ENCODE assay signal across 1 cellular context in genomic region chr2:120499784-120500495, GRCh38.
TF ChIP-seq lines count a peak whose summit lies in the region.

No MANE protein-coding gene starts in this region.

TF ChIP-seq in HepG2, 621 proteins besides CTCF, POLR2A, EP300 and RAD21 (continues in another document):
- TF ChIP-seq NR2F6 (IDR thresholded peaks at IDR 0.05) (no peak), NR2F6 (CRISPR knock-in tag; IDR thresholded peaks at IDR 0.05) (peak; percentile 57; the same call in 1 of the 2 replicates), NR2F1 (CRISPR knock-in tag; IDR thresholded peaks at IDR 0.05) (peak in 1 of 2 experiments; percentile 52; a peak in 1 of 4 replicates), ZNF274 (CRISPR knock-in tag; IDR thresholded peaks at IDR 0.05) (no peak), ZBTB39 (CRISPR knock-in tag; IDR thresholded peaks at IDR 0.05) (no peak), MED1 (CRISPR knock-in tag; IDR thresholded peaks at IDR 0.05) (peak; percentile 56), TBX3 (IDR thresholded peaks at IDR 0.05; ENCODE audit: borderline replicate concordance) (no peak), ZNF878 (CRISPR knock-in tag; IDR thresholded peaks at IDR 0.05) (0 out of 2 replicates have a peak, but pooled peaks have one; percentile 35), ADNP (CRISPR knock-in tag; IDR thresholded peaks at IDR 0.05) (no peak), KLF9 (CRISPR knock-in tag; IDR thresholded peaks at IDR 0.05; ENCODE audit: low read depth) (no peak), MAZ (IDR thresholded peaks at IDR 0.05; ENCODE audit: borderline replicate concordance, low read depth, low read length) (no peak), MAZ (CRISPR knock-in tag; IDR thresholded peaks at IDR 0.05; ENCODE audit: low read depth) (no peak), PHB2 (IDR thresholded peaks at IDR 0.05; ENCODE audit: partially characterized antibody) (no peak), MEF2D (CRISPR knock-in tag; IDR thresholded peaks at IDR 0.05) (0 out of 2 replicates have a peak, but pooled peaks have one; percentile 53), NKX3-1 (CRISPR knock-in tag; IDR thresholded peaks at IDR 0.05) (no peak), HNF4A (CRISPR knock-in tag; IDR thresholded peaks at IDR 0.05) (peak; percentile 26; the same call in 1 of the 2 replicates), ZNF670 (CRISPR knock-in tag; IDR thresholded peaks at IDR 0.05; ENCODE audit: borderline replicate concordance) (no peak), NCOA2 (CRISPR knock-in tag; IDR thresholded peaks at IDR 0.05) (no peak), MYC (CRISPR knock-in tag; IDR thresholded peaks at IDR 0.05; ENCODE audit: borderline replicate concordance) (peak; percentile 41; the same call in 1 of the 2 replicates), ZNF225 (CRISPR knock-in tag; IDR thresholded peaks at IDR 0.05) (no peak), ELF4 (CRISPR knock-in tag; IDR thresholded peaks at IDR 0.05; ENCODE audit: borderline replicate concordance) (no peak), RNF2 (conservative IDR thresholded peaks at IDR 0.05; ENCODE audit: low read depth) (peak; percentile 53; the same call in 1 of the 2 replicates), HMG20A (CRISPR knock-in tag; IDR thresholded peaks at IDR 0.05; ENCODE audit: borderline replicate concordance) (peak; percentile 71; the same call in 1 of the 2 replicates), CBFB (CRISPR knock-in tag; IDR thresholded peaks at IDR 0.05) (0 out of 2 replicates have a peak, but pooled peaks have one; percentile 12), JUNB (CRISPR knock-in tag; IDR thresholded peaks at IDR 0.05; ENCODE audit: borderline replicate concordance) (no peak), HOXA3 (CRISPR knock-in tag; IDR thresholded peaks at IDR 0.05) (peak; percentile 47), SMAD9 (CRISPR knock-in tag; IDR thresholded peaks at IDR 0.05) (no peak), ZBTB21 (CRISPR knock-in tag; IDR thresholded peaks at IDR 0.05) (peak; percentile 89), GFI1 (CRISPR knock-in tag; IDR thresholded peaks at IDR 0.05; ENCODE audit: borderline replicate concordance) (no peak), ZNF687 (CRISPR knock-in tag; IDR thresholded peaks at IDR 0.05) (peak; percentile 66), FOSL2 (CRISPR knock-in tag; IDR thresholded peaks at IDR 0.05) (peak; percentile 95), PPARG (CRISPR knock-in tag; conservative IDR thresholded peaks at IDR 0.05) (no peak), ZNF253 (CRISPR knock-in tag; IDR thresholded peaks at IDR 0.05; ENCODE audit: borderline replicate concordance) (peak; percentile 25; the same call in 1 of the 2 replicates), DPF2 (CRISPR knock-in tag; IDR thresholded peaks at IDR 0.05; ENCODE audit: borderline replicate concordance, low read depth) (no peak), SAP130 (CRISPR knock-in tag; IDR thresholded peaks at IDR 0.05; ENCODE audit: low read depth) (peak; percentile 65), ZNF235 (CRISPR knock-in tag; IDR thresholded peaks at IDR 0.05; ENCODE audit: borderline replicate concordance) (no peak), ZNF460 (CRISPR knock-in tag; IDR thresholded peaks at IDR 0.05; ENCODE audit: borderline replicate concordance) (no peak), ZSCAN12 (CRISPR knock-in tag; IDR thresholded peaks at IDR 0.05) (no peak), PRMT3 (CRISPR knock-in tag; IDR thresholded peaks at IDR 0.05; ENCODE audit: borderline replicate concordance, low read depth) (no peak)
- TF ChIP-seq, protein P1, sequence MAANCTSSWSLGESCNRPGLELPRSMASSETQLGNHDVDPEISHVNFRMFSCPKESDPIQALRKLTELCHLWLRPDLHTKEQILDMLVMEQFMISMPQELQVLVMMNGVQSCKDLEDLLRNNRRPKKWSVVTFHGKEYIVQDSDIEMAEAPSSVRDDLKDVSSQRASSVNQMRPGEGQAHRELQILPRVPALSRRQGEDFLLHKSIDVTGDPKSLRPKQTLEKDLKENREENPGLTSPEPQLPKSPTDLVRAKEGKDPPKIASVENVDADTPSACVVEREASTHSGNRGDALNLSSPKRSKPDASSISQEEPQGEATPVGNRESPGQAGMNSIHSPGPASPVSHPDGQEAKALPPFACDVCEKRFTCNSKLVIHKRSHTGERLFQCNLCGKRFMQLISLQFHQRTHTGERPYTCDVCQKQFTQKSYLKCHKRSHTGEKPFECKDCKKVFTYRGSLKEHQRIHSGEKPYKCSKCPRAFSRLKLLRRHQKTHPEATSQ (CRISPR knock-in tag; IDR thresholded peaks at IDR 0.05; ENCODE audit: borderline replicate concordance) = no peak
- TF ChIP-seq, protein P2, sequence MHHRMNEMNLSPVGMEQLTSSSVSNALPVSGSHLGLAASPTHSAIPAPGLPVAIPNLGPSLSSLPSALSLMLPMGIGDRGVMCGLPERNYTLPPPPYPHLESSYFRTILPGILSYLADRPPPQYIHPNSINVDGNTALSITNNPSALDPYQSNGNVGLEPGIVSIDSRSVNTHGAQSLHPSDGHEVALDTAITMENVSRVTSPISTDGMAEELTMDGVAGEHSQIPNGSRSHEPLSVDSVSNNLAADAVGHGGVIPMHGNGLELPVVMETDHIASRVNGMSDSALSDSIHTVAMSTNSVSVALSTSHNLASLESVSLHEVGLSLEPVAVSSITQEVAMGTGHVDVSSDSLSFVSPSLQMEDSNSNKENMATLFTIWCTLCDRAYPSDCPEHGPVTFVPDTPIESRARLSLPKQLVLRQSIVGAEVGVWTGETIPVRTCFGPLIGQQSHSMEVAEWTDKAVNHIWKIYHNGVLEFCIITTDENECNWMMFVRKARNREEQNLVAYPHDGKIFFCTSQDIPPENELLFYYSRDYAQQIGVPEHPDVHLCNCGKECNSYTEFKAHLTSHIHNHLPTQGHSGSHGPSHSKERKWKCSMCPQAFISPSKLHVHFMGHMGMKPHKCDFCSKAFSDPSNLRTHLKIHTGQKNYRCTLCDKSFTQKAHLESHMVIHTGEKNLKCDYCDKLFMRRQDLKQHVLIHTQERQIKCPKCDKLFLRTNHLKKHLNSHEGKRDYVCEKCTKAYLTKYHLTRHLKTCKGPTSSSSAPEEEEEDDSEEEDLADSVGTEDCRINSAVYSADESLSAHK (CRISPR knock-in tag; IDR thresholded peaks at IDR 0.05; ENCODE audit: borderline replicate concordance) = no peak
- TF ChIP-seq, protein P3, sequence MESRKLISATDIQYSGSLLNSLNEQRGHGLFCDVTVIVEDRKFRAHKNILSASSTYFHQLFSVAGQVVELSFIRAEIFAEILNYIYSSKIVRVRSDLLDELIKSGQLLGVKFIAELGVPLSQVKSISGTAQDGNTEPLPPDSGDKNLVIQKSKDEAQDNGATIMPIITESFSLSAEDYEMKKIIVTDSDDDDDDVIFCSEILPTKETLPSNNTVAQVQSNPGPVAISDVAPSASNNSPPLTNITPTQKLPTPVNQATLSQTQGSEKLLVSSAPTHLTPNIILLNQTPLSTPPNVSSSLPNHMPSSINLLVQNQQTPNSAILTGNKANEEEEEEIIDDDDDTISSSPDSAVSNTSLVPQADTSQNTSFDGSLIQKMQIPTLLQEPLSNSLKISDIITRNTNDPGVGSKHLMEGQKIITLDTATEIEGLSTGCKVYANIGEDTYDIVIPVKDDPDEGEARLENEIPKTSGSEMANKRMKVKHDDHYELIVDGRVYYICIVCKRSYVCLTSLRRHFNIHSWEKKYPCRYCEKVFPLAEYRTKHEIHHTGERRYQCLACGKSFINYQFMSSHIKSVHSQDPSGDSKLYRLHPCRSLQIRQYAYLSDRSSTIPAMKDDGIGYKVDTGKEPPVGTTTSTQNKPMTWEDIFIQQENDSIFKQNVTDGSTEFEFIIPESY (CRISPR knock-in tag; IDR thresholded peaks at IDR 0.05) = no peak
- TF ChIP-seq, protein P4, sequence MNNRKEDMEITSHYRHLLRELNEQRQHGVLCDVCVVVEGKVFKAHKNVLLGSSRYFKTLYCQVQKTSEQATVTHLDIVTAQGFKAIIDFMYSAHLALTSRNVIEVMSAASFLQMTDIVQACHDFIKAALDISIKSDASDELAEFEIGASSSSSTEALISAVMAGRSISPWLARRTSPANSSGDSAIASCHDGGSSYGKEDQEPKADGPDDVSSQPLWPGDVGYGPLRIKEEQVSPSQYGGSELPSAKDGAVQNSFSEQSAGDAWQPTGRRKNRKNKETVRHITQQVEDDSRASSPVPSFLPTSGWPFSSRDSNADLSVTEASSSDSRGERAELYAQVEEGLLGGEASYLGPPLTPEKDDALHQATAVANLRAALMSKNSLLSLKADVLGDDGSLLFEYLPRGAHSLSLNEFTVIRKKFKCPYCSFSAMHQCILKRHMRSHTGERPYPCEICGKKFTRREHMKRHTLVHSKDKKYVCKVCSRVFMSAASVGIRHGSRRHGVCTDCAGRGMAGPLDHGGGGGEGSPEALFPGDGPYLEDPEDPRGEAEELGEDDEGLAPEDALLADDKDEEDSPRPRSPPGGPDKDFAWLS (CRISPR knock-in tag; IDR thresholded peaks at IDR 0.05; ENCODE audit: borderline replicate concordance) = no peak
- TF ChIP-seq, protein P5, sequence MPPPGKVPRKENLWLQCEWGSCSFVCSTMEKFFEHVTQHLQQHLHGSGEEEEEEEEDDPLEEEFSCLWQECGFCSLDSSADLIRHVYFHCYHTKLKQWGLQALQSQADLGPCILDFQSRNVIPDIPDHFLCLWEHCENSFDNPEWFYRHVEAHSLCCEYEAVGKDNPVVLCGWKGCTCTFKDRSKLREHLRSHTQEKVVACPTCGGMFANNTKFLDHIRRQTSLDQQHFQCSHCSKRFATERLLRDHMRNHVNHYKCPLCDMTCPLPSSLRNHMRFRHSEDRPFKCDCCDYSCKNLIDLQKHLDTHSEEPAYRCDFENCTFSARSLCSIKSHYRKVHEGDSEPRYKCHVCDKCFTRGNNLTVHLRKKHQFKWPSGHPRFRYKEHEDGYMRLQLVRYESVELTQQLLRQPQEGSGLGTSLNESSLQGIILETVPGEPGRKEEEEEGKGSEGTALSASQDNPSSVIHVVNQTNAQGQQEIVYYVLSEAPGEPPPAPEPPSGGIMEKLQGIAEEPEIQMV (CRISPR knock-in tag; IDR thresholded peaks at IDR 0.05; ENCODE audit: low read depth) = no peak
- TF ChIP-seq, protein P6, sequence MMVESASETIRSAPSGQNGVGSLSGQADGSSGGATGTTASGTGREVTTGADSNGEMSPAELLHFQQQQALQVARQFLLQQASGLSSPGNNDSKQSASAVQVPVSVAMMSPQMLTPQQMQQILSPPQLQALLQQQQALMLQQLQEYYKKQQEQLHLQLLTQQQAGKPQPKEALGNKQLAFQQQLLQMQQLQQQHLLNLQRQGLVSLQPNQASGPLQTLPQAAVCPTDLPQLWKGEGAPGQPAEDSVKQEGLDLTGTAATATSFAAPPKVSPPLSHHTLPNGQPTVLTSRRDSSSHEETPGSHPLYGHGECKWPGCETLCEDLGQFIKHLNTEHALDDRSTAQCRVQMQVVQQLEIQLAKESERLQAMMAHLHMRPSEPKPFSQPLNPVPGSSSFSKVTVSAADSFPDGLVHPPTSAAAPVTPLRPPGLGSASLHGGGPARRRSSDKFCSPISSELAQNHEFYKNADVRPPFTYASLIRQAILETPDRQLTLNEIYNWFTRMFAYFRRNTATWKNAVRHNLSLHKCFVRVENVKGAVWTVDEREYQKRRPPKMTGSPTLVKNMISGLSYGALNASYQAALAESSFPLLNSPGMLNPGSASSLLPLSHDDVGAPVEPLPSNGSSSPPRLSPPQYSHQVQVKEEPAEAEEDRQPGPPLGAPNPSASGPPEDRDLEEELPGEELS (CRISPR knock-in tag; IDR thresholded peaks at IDR 0.05) = 0 out of 2 replicates have a peak, but pooled peaks have one; percentile 22
